8 cellular contexts compared by ENCODE assay signal in the genomic region with DNA sequence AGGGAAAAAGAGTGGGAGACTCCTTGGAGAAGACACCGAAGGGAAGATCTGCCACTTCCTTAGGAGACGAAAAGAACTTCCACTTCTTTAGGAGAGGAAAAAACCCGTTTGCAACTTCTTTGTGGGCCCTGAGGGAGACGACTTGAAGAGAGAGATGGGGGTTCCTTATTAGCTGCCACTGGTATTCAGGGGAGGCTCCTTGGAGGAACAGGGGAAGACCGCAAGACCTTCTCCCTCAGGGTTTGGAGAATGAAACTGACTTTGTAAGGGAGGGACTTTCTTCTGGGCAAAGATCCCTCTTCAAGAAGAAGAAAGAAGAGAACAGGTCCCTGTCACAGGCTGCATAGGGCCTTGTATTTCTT. TPM values are rescaled to one million over a fixed set of nuclear protein-coding genes. Genes with fewer than 3 reads are reported as not detected.
DNase-seq lines count a peak whose midpoint lies in the region; ATAC-seq lines count a peak whose summit lies in the region.

No MANE protein-coding gene starts in this region.

- peaks cover 10% of the 10 kb centered on the region for H3K4me1 ChIP-seq in thymus (ENCODE audit: control insufficient read depth, insufficient read depth, low read length)

- peaks cover 8% of the 10 kb centered on the region for H3K36me3 ChIP-seq in thymus (ENCODE audit: control insufficient read depth, insufficient read depth)

- H3K4me1 Mint-ChIP-seq in activated CD4-positive, alpha-beta T cell treated with anti-CD3 and anti-CD28 coated beads for 36 hours = peaks cover 31% of the 10 kb centered on the region
- peaks cover 26% of the 10 kb centered on the region for H3K4me1 Mint-ChIP-seq in activated naive CD8-positive, alpha-beta T cell treated with anti-CD3 and anti-CD28 coated beads, Interleukin-2, amount 10 ng/mL, durations not matched to agents 7 days and 5 days

- no peaks in the 10 kb centered on the region for H3K27me3 ChIP-seq in thymus (ENCODE audit: control insufficient read depth, insufficient read depth)

- H3K4me3 Mint-ChIP-seq in activated CD4-positive, alpha-beta T cell treated with anti-CD3 and anti-CD28 coated beads for 36 hours = peak overlapping the region; percentile 97
- peak overlapping the region; percentile 97 for H3K4me3 Mint-ChIP-seq in activated naive CD8-positive, alpha-beta T cell treated with anti-CD3 and anti-CD28 coated beads, Interleukin-2, amount 10 ng/mL, durations not matched to agents 7 days and 5 days

- no peak overlapping the region for H3K27ac ChIP-seq in thymus (ENCODE audit: low read depth)

- H3K36me3 Mint-ChIP-seq in activated CD4-positive, alpha-beta T cell treated with anti-CD3 and anti-CD28 coated beads for 36 hours (ENCODE audit: low read depth) = peaks cover 8% of the 10 kb centered on the region
- peaks cover 7% of the 10 kb centered on the region for H3K36me3 Mint-ChIP-seq in activated naive CD8-positive, alpha-beta T cell treated with anti-CD3 and anti-CD28 coated beads, Interleukin-2, amount 10 ng/mL, durations not matched to agents 7 days and 5 days

- DNase-seq in activated CD4-positive, alpha-beta T cell treated with anti-CD3 and anti-CD28 coated beads for 36 hours = no peak
- DNase-seq in activated CD4-positive, alpha-beta T cell treated with anti-CD3 and anti-CD28 coated beads for 48 hours = no peak
- no peak for DNase-seq in activated naive CD8-positive, alpha-beta T cell treated with anti-CD3 and anti-CD28 coated beads, Interleukin-2, amount 10 ng/mL, durations not matched to agents 7 days and 5 days
- peak; percentile 54 for DNase-seq in kidney glomerular epithelial cell (lab: John Stamatoyannopoulos, UW)

- peak overlapping the region; percentile 97 for H3K27ac Mint-ChIP-seq in activated CD4-positive, alpha-beta T cell treated with anti-CD3 and anti-CD28 coated beads for 36 hours
- H3K27ac Mint-ChIP-seq in activated naive CD8-positive, alpha-beta T cell treated with anti-CD3 and anti-CD28 coated beads, Interleukin-2, amount 10 ng/mL, durations not matched to agents 7 days and 5 days = peak overlapping the region; percentile 98

- ATAC-seq in activated CD4-positive, alpha-beta T cell treated with anti-CD3 and anti-CD28 coated beads for 36 hours = no peak
- ATAC-seq in activated naive CD8-positive, alpha-beta T cell treated with anti-CD3 and anti-CD28 coated beads, Interleukin-2, amount 10 ng/mL, durations not matched to agents 7 days and 5 days (ENCODE audit: low read depth) = no peak
- ATAC-seq in HG03457 (IDR thresholded peaks at IDR 0.05; ENCODE audit: unreplicated experiment) (no peak), HG02870 (IDR thresholded peaks at IDR 0.05; ENCODE audit: unreplicated experiment) (no peak), HG02759 (IDR thresholded peaks at IDR 0.05; ENCODE audit: unreplicated experiment) (no peak)

- no peaks in the 10 kb centered on the region for H3K27me3 Mint-ChIP-seq in activated CD4-positive, alpha-beta T cell treated with anti-CD3 and anti-CD28 coated beads for 36 hours
- H3K27me3 Mint-ChIP-seq in activated naive CD8-positive, alpha-beta T cell treated with anti-CD3 and anti-CD28 coated beads, Interleukin-2, amount 10 ng/mL, durations not matched to agents 7 days and 5 days = no peaks in the 10 kb centered on the region

- no peaks in the 10 kb centered on the region for H3K9me3 ChIP-seq in thymus (ENCODE audit: control insufficient read depth)

- intact Hi-C loops in activated CD4-positive, alpha-beta T cell treated with anti-CD3 and anti-CD28 coated beads for 36 hours (cut with DNase I, micrococcal nuclease) = loop anchor here in 1 of 2 experiments (5.0 kb wide), 3 partner anchors 134 to 1111 kb away; a partner anchor contains a TSS

- WGBS in thymus = 0% methylated on average over 5 of the region's 5 CpGs

- POLR2A ChIA-PET in activated CD4-positive, alpha-beta T cell treated with anti-CD3 and anti-CD28 coated beads for 36 hours (lab: Charles Lee) = interaction anchor here (1.2 kb wide), 1 partner anchor 41 kb away, joined by 5 read pairs; a partner anchor contains a TSS
- POLR2A ChIA-PET in activated naive CD8-positive, alpha-beta T cell treated with anti-CD3 and anti-CD28 coated beads, Interleukin-2, amount 10 ng/mL, durations not matched to agents 7 days and 5 days (lab: Charles Lee) = interaction anchor here (1.1 kb wide), 1 partner anchor 10 kb away, joined by 3 read pairs; no protein-coding TSS in a partner anchor

- CTCF ChIA-PET in activated CD4-positive, alpha-beta T cell treated with anti-CD3 and anti-CD28 coated beads for 36 hours (lab: Charles Lee) = interaction anchor here (0.7 to 1.5 kb wide), 3 partner anchors 34 to 165 kb away, joined by 3 to 4 read pairs (median 4); a partner anchor contains a TSS

- peak overlapping the region; percentile 90 for H3K4me3 ChIP-seq in thymus (ENCODE audit: low read length)

- H3K9me3 Mint-ChIP-seq in activated CD4-positive, alpha-beta T cell treated with anti-CD3 and anti-CD28 coated beads for 36 hours (ENCODE audit: low read depth) = no peaks in the 10 kb centered on the region
- H3K9me3 Mint-ChIP-seq in activated naive CD8-positive, alpha-beta T cell treated with anti-CD3 and anti-CD28 coated beads, Interleukin-2, amount 10 ng/mL, durations not matched to agents 7 days and 5 days = no peaks in the 10 kb centered on the region

RNA-seq across cellular contexts. Expression of a gene that starts 0.4 kb away (rescaled TPM):
- 10 to 100 TPM; 14.5 to 25.4 TPM for total RNA-seq in activated CD4-positive, alpha-beta T cell treated with anti-CD3 and anti-CD28 coated beads for 36 hours
- 10 to 100 TPM; 23.8 to 26.9 TPM for total RNA-seq in activated naive CD8-positive, alpha-beta T cell treated with anti-CD3 and anti-CD28 coated beads, Interleukin-2, amount 10 ng/mL, durations not matched to agents 7 days and 5 days
- 37.7 TPM for polyA plus RNA-seq in thymus

RNA-seq across cellular contexts. Expression of a gene that starts 0.9 kb away (rescaled TPM):
- 10 to 100 TPM; 32.7 to 47.8 TPM for total RNA-seq in activated CD4-positive, alpha-beta T cell treated with anti-CD3 and anti-CD28 coated beads for 36 hours
- total RNA-seq in activated naive CD8-positive, alpha-beta T cell treated with anti-CD3 and anti-CD28 coated beads, Interleukin-2, amount 10 ng/mL, durations not matched to agents 7 days and 5 days = 10 to 100 TPM; 20.9 to 25.9 TPM
- polyA plus RNA-seq in thymus = 20.3 TPM

RNA-seq across cellular contexts. Expression of a gene that starts 21.7 kb away (rescaled TPM):
- 1 to 10 TPM; 3.0 to 4.0 TPM for total RNA-seq in activated CD4-positive, alpha-beta T cell treated with anti-CD3 and anti-CD28 coated beads for 36 hours
- 10 to 100 TPM; 11.4 to 13.0 TPM for total RNA-seq in activated naive CD8-positive, alpha-beta T cell treated with anti-CD3 and anti-CD28 coated beads, Interleukin-2, amount 10 ng/mL, durations not matched to agents 7 days and 5 days
- polyA plus RNA-seq in thymus = 30.8 TPM

RNA-seq across cellular contexts. Expression of a gene that starts 29.2 kb away (rescaled TPM):
- total RNA-seq in activated CD4-positive, alpha-beta T cell treated with anti-CD3 and anti-CD28 coated beads for 36 hours = under 1 TPM in 1 of 2 experiments, not detected in 1; 0.41 TPM
- total RNA-seq in activated naive CD8-positive, alpha-beta T cell treated with anti-CD3 and anti-CD28 coated beads, Interleukin-2, amount 10 ng/mL, durations not matched to agents 7 days and 5 days = 1 to 10 TPM; 2.0 to 2.2 TPM
- polyA plus RNA-seq in thymus = 4.1 TPM

RNA-seq across cellular contexts. Expression of a gene that starts 34.1 kb away (rescaled TPM):
- 1 to 10 TPM; 4.0 to 5.2 TPM for total RNA-seq in activated CD4-positive, alpha-beta T cell treated with anti-CD3 and anti-CD28 coated beads for 36 hours
- total RNA-seq in activated naive CD8-positive, alpha-beta T cell treated with anti-CD3 and anti-CD28 coated beads, Interleukin-2, amount 10 ng/mL, durations not matched to agents 7 days and 5 days = 10 to 100 TPM; 11.5 to 13.0 TPM
- 9.0 TPM for polyA plus RNA-seq in thymus
